Comparison of ENCODE assay signal across 9 cellular contexts in the genomic region with DNA sequence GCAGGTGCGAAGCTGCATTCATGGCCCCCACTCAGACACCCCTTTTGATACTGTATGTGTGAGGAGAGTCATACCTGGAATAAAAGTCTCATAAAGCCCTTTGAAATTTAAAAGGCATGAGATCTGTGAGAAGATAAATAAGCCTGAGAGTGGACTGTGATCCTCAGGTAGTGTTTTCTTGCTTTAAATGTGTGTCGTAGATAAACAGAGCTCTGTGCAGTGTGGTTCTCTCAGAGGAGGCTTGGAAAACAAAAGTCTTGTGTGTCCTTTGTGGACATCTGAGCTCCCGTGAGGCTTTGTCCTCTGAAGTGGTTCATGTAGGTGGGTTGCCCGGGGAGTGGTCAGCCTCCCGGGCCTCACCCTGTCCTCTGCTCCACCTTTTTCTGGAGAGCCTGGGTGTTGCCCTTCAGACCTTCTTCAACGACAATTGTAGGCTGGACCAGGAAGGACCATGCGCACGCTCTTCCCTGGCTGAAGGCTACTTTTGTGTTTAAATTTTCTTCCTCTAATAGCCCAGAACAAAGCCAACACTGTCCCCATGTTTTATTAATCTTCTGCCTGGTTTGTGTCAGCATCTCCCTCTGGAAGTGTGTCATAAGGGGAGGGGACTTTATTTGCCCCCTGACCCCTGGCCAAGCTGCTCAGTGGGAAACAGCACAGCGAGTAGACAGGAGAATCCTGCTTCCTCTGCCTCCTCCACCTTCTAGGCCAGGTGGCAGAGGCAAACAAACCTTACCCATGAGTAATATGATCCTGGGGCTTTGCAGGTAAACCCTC.
DNase-seq lines count a peak whose midpoint lies in the region; ATAC-seq and TF ChIP-seq lines count a peak whose summit lies in the region.
"Had no signal": no experiment of that assay in that cellular context is flagged by ENCODE, and none has a peak within 500 bp of the region (broad histone marks: within the 10 kb centered on the region; RNA-seq: fewer than 3 reads in every experiment).

No MANE protein-coding gene starts in this region.

- peak overlapping the region; percentile 68 for H3K27ac Mint-ChIP-seq in T-helper 17 cell

- in situ Hi-C loops in ACHN (cut with HindIII; ENCODE audit: low pct_ligation_motif_present, low pct_unique_long_range_greater_than_20kb, low sequenced_read_pairs) = no loop called here

- no peaks in the 10 kb centered on the region for H3K27me3 Mint-ChIP-seq in T-helper 17 cell

- no peaks in the 10 kb centered on the region for H3K9me3 ChIP-seq in HUES64 (ENCODE audit: insufficient read depth, low read depth, low read length)
- H3K9me3 ChIP-seq in T-helper 17 cell (ENCODE audit: control insufficient read depth, low read length, poor library complexity, severe bottlenecking) = no peaks in the 10 kb centered on the region
- no peaks in the 10 kb centered on the region for H3K9me3 ChIP-seq in mesenchymal stem cell (ENCODE audit: control insufficient read depth, low read length)
- H3K9me3 ChIP-seq: heart right ventricle had no signal

- peak overlapping the region; percentile 37 to 56 for H2BK12ac ChIP-seq in mesenchymal stem cell (ENCODE audit: low read length in 2 of 2)

- H4K8ac ChIP-seq in mesenchymal stem cell (ENCODE audit: low read length) = peak overlapping the region; percentile 3

- H3K36me3 Mint-ChIP-seq in T-helper 17 cell (ENCODE audit: low read depth) = peaks cover 4% of the 10 kb centered on the region

- no peak overlapping the region for H3K4me2 ChIP-seq in mesenchymal stem cell (ENCODE audit: low read length, poor library complexity, severe bottlenecking)

- H3K27me3 ChIP-seq in HUES64 (ENCODE audit: insufficient read depth, low read length) = no peaks in the 10 kb centered on the region
- no peaks in the 10 kb centered on the region for H3K27me3 ChIP-seq in mesenchymal stem cell (ENCODE audit: control insufficient read depth in 1 of 2, insufficient read depth in 1 of 2, low read length in 2 of 2)
- H3K27me3 ChIP-seq: heart right ventricle had no signal

- no peak overlapping the region for H3K14ac ChIP-seq in mesenchymal stem cell (ENCODE audit: low read length in 2 of 2)

- DNase-seq in T-helper 17 cell = no peak
- DNase-seq in mesenchymal stem cell = peak; percentile 50
- no peak for DNase-seq in ACHN

- peak overlapping the region; percentile 57 for H3K4me3 Mint-ChIP-seq in T-helper 17 cell

- no peak overlapping the region for H4K91ac ChIP-seq in mesenchymal stem cell (ENCODE audit: low read length)

- H2BK5ac ChIP-seq in mesenchymal stem cell (ENCODE audit: low read depth, low read length, poor library complexity, severe bottlenecking) = no peak overlapping the region

- peaks cover 35% of the 10 kb centered on the region for H3K79me1 ChIP-seq in mesenchymal stem cell (replicated peaks; ENCODE audit: low read length, poor library complexity, severe bottlenecking)

- peak overlapping the region; percentile 36 for H2BK120ac ChIP-seq in mesenchymal stem cell (ENCODE audit: low read depth, low read length)

- peak overlapping the region; percentile 2; the same call in 1 of the 2 replicates for H3K4me3 ChIP-seq in HUES64 (ENCODE audit: low read length)
- H3K4me3 ChIP-seq in mesenchymal stem cell (ENCODE audit: insufficient read depth in 1 of 2, low read depth in 1 of 2, low read length in 2 of 2) = no peak overlapping the region
- H3K4me3 ChIP-seq: heart right ventricle had no signal

- no peak overlapping the region for H2BK15ac ChIP-seq in mesenchymal stem cell (ENCODE audit: low read depth, poor library complexity, severe bottlenecking)

- H2AK5ac ChIP-seq in mesenchymal stem cell (ENCODE audit: low read length, severe bottlenecking) = peak overlapping the region; percentile 47

- no peak overlapping the region for H3K23ac ChIP-seq in mesenchymal stem cell (ENCODE audit: low read length in 2 of 2)

- TF ChIP-seq CTCF in 22Rv1 (IDR thresholded peaks at IDR 0.05) = no peak

- H3K4ac ChIP-seq in mesenchymal stem cell (ENCODE audit: low read depth in 1 of 2, low read length in 2 of 2) = peak overlapping the region; percentile 4 to 77

- H2AFZ ChIP-seq in mesenchymal stem cell (ENCODE audit: low read depth, low read length) = no peak overlapping the region

- H3K9ac ChIP-seq in HUES64 (ENCODE audit: low read depth, low read length) = peak overlapping the region; percentile 49
- no peak overlapping the region for H3K9ac ChIP-seq in mesenchymal stem cell (ENCODE audit: low read length)

- WGBS in HUES64 = 73% methylated on average over 9 of the region's 9 CpGs
- 56% methylated on average over 9 of the region's 9 CpGs for WGBS in mesenchymal stem cell

- peak overlapping the region; percentile 56 to 64 for H3K18ac ChIP-seq in mesenchymal stem cell (ENCODE audit: low read depth in 1 of 2, low read length in 2 of 2)

- ATAC-seq in T-helper 17 cell (no peak), GM18517 (IDR thresholded peaks at IDR 0.05; ENCODE audit: unreplicated experiment) (no peak), HG02852 (IDR thresholded peaks at IDR 0.05; ENCODE audit: unreplicated experiment) (no peak), HG03457 (IDR thresholded peaks at IDR 0.05; ENCODE audit: unreplicated experiment) (no peak)

- H3K27ac ChIP-seq in 22Rv1 = peak overlapping the region; percentile 75
- H3K27ac ChIP-seq in HUES64 (ENCODE audit: low read depth, low read length) = peak overlapping the region; percentile 49
- H3K27ac ChIP-seq in mesenchymal stem cell (ENCODE audit: low read length, poor library complexity, severe bottlenecking) = no peak overlapping the region

- peaks cover 49% of the 10 kb centered on the region for H3K4me1 ChIP-seq in HUES64 (ENCODE audit: insufficient read depth, low read length)
- H3K4me1 ChIP-seq in mesenchymal stem cell (ENCODE audit: control insufficient read depth, insufficient read depth, low read depth, low read length) = peaks cover 10% of the 10 kb centered on the region

- peaks cover 48% of the 10 kb centered on the region for H3K4me1 Mint-ChIP-seq in T-helper 17 cell

- H3K36me3 ChIP-seq in HUES64 (ENCODE audit: insufficient read depth, low read length) = no peaks in the 10 kb centered on the region
- H3K36me3 ChIP-seq in mesenchymal stem cell (ENCODE audit: control insufficient read depth in 1 of 2, insufficient read depth in 2 of 2, low read depth in 1 of 2, low read length in 2 of 2) = peaks cover 0 to 10% of the 10 kb centered on the region in 2 experiments
